ENCODE assay signal across 8 cellular contexts in the genomic region with DNA sequence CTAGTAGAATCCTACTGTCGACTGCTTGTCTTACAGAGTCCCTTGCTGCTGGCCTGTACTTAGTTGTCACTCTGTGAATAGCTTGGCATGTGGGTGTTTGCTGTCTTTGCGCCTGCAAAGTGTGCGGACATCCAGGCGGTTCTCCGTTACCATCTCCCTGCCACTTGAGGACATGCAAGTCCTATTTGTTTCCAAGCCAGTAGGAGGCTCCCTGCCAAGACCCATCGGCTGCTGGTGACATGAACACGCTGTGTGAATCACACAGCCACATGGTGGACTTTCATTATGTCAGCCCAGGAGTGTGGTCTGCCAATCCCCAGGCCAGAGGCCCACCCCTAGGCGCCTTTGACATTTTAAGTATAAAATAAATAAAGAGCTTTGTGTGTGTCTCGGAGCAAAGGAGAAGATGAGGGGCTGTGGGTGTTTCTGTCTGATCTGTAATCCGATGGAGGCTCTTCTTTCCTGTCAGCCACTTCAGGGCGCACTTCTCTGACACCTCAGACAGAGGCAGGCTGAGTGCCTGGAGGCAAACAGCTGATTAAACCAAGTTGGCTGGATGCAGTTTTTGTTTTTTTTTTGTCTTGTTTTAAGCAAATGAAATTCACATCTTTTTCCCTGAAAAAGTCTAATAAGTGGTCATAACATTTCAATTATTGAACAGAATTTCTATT. TPM values are rescaled to one million over a fixed set of nuclear protein-coding genes. Genes with fewer than 3 reads are reported as not detected.
DNase-seq lines count a peak whose midpoint lies in the region; ATAC-seq and TF ChIP-seq lines count a peak whose summit lies in the region.

No MANE protein-coding gene starts in this region.

- TF ChIP-seq CTCF in choroid plexus epithelial cell (conservative IDR thresholded peaks at IDR 0.05; ENCODE audit: low read depth, low read length) = peak; percentile 44

- no peak overlapping the region for H3K4me3 ChIP-seq in choroid plexus epithelial cell (ENCODE audit: low read depth, low read length)

- DNase-seq in Daoy (ENCODE audit: low read depth) (peak; percentile 53), NCI-H2196 treated with DMSO at 0.1 percent for 48 hours (lab: John Stamatoyannopoulos, UW; ENCODE audit: unreplicated experiment) (peak; percentile 7), choroid plexus epithelial cell (ENCODE audit: low read depth) (peak; percentile 75), medulla oblongata (ENCODE audit: extremely low spot score) (peak; percentile 76), GM19238 (ENCODE audit: insufficient read length, low spot score) (no peak)
- DNase-seq in activated naive CD4-positive, alpha-beta T cell treated with anti-CD3 and anti-CD28 coated beads, Interleukin-2, amount 50 U/mL, for 16 hours = no peak

- no peak for ATAC-seq in GM21360 (IDR thresholded peaks at IDR 0.05; ENCODE audit: unreplicated experiment)
- ATAC-seq in GM21367 (IDR thresholded peaks at IDR 0.05; ENCODE audit: unreplicated experiment) = no peak

RNA-seq across cellular contexts. Expression of gene ALPK1, which starts 51.5 kb away (rescaled TPM):
- total RNA-seq in Daoy (2014; rRNA removed; shearing (Covaris generic)) = 2.2 and 3.8 TPM in 2 replicates

Comparison
In these comparisons a context has a peak if more than half of its experiments do, and no peak if none do; other contexts are left out.
1. DNase-seq: peak in Daoy (single experiment), NCI-H2196 treated with DMSO at 0.1 percent for 48 hours (single experiment), choroid plexus epithelial cell (single experiment) and medulla oblongata (single experiment); none in GM19238 (single experiment) and activated naive CD4-positive, alpha-beta T cell treated with anti-CD3 and anti-CD28 coated beads, Interleukin-2, amount 50 U/mL, for 16 hours (single experiment).